26 cellular contexts compared by ENCODE assay signal in the genomic region with DNA sequence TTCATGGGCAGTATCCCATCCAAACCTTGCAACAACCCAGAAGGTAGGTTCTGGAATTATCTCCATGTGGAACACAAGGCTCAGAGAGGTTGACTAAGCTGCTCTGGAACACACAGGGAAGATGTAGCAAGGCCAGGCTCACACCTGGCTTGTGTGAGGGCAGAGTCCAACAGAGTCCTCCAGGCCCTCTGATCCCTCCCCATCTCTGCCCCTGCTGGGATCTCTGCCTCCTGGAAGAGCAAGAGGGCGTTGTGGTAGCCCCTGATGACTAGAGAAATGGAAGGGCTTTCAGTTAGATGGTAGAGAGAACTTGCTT. TPM values are rescaled to one million over a fixed set of nuclear protein-coding genes. Genes with fewer than 3 reads are reported as not detected.
DNase-seq lines count a peak whose midpoint lies in the region; ATAC-seq, FAIRE-seq and TF ChIP-seq lines count a peak whose summit lies in the region.
"Had no signal": no experiment of that assay in that cellular context is flagged by ENCODE, and none has a peak within 500 bp of the region (broad histone marks: within the 10 kb centered on the region; RNA-seq: fewer than 3 reads in every experiment).

No MANE protein-coding gene starts in this region.

- H3K4me2 ChIP-seq in K562 (ENCODE audit: insufficient read depth, low read length), result no peak overlapping the region
- H3K4me2 ChIP-seq: GM23338, PC-9 had no signal

- H3K9ac ChIP-seq in K562 (ENCODE audit: insufficient read depth in 1 of 2, low read depth in 2 of 2, low read length in 2 of 2), result no peak overlapping the region

- no peak overlapping the region for H3K4me3 Mint-ChIP-seq in Calu3 (ENCODE audit: low read depth, unreplicated experiment)
- H3K4me3 Mint-ChIP-seq: GM23338 had no signal

- no peak for FAIRE-seq in K562 (lab: Jason Lieb, UNC)

- intact Hi-C loops in Right ventricle myocardium inferior (cut with DNase I) (loop anchor here (5.0 kb wide), 2 partner anchors 47 to 113 kb away; partner anchors contain the start of gene MIEN1), Right ventricle myocardium superior (cut with DNase I) (loop anchor here (5.0 kb wide), 1 partner anchor 133 kb away; no protein-coding TSS in a partner anchor), Calu3 (cut with micrococcal nuclease; ENCODE audit: unreplicated experiment) (loop anchor here (5.0 kb wide), 2 partner anchors 478 to 798 kb away; partner anchors contain the start of gene TOP2A), K562 (cut with micrococcal nuclease) (loop anchor here (5.0 kb wide), 1 partner anchor 412 kb away; no protein-coding TSS in a partner anchor)

- TF ChIP-seq RAD21 in K562 (CRISPR knock-in tag; conservative IDR thresholded peaks at IDR 0.05 in 1 of 2, IDR thresholded peaks at IDR 0.05 in 1 of 2), result no peak

- no peak overlapping the region for H3K27ac Mint-ChIP-seq in Calu3 (ENCODE audit: unreplicated experiment)
- H3K27ac Mint-ChIP-seq: GM23338 had no signal

- peaks cover 3 to 30% of the 10 kb centered on the region in 2 experiments; a peak in 3 of 5 replicates for H3K4me1 ChIP-seq in K562 (replicated peaks in 1 of 2; ENCODE audit: control insufficient read depth in 2 of 2, insufficient read depth in 2 of 2, low read length in 2 of 2)

- 13% methylated on average over 1 of the region's 1 CpG for WGBS in K562 (ENCODE audit: insufficient coverage, low coverage, missing lambda C conversion rate)

- H3K36me3 Mint-ChIP-seq in Calu3 (ENCODE audit: insufficient read depth, unreplicated experiment), result peaks cover 64% of the 10 kb centered on the region

- peak; percentile 16 for DNase-seq in Right ventricle myocardium inferior (ENCODE audit: missing footprints)
- no peak for DNase-seq in Right ventricle myocardium superior
- DNase-seq in Calu3, result peak; percentile 83
- DNase-seq in K562 (ENCODE audit: extremely low read depth in 1 of 4, low spot score in 3 of 4), result no peak
- DNase-seq in GM13977 (ENCODE audit: low spot score), result no peak
- DNase-seq in HPDE6-E6E7 (ENCODE audit: extremely low spot score), result no peak
- DNase-seq: CD8-positive, alpha-beta memory T cell; DMS153; KG1; NCI-H1048; NCI-H2029 treated with DMSO at 0.1 percent for 48 hours; NCI-H446 treated with DMSO at 0.1 percent for 48 hours; NCI-H526; PC-9; SHP77 treated with DMSO at 0.1 percent for 48 hours; T-helper 1 cell had no signal

- H3K9me3 Mint-ChIP-seq in Calu3 (ENCODE audit: low read depth, unreplicated experiment), result no peaks in the 10 kb centered on the region
- H3K9me3 Mint-ChIP-seq: CD8-positive, alpha-beta memory T cell; GM23338 had no signal

- no peaks in the 10 kb centered on the region for H3K36me3 ChIP-seq in K562 (ENCODE audit: control insufficient read depth, insufficient read depth, low read length)
- H3K36me3 ChIP-seq: HAP-1 had no signal

- TF ChIP-seq POLR2A in K562 (conservative IDR thresholded peaks at IDR 0.05), result no peak

- no peak for ATAC-seq in Right ventricle myocardium inferior
- ATAC-seq in Right ventricle myocardium superior (ENCODE audit: poor library complexity), result no peak
- ATAC-seq in K562, result no peak
- no peak for ATAC-seq in HG02642 (IDR thresholded peaks at IDR 0.05; ENCODE audit: poor library complexity, unreplicated experiment)
- ATAC-seq: GM23338 had no signal

- no peak overlapping the region for H2AFZ ChIP-seq in K562 (ENCODE audit: low read depth, low read length)
- H2AFZ ChIP-seq: GM23338, PC-9 had no signal

- POLR2A ChIA-PET in K562 (lab: Yijun Ruan, JAX), result interaction anchor here (0.6 to 1.6 kb wide), 2 partner anchors 31 to 46 kb away, joined by 3 to 4 read pairs; partner anchors contain the start of gene TCAP

- H3K27ac ChIP-seq in K562 (ENCODE audit: extremely low read depth, low read depth, low read length), result no peak overlapping the region
- H3K27ac ChIP-seq: HL-60, PC-9 had no signal

- TF ChIP-seq CTCF in Calu3 (IDR thresholded peaks at IDR 0.05; ENCODE audit: unreplicated experiment), result no peak
- TF ChIP-seq CTCF in K562 (IDR thresholded peaks at IDR 0.05 in 2 of 3, conservative IDR thresholded peaks at IDR 0.05 in 1 of 3; ENCODE audit: insufficient read depth in 2 of 3, low read depth in 1 of 3, low read length in 3 of 3), result no peak
- no peak for TF ChIP-seq CTCF in GM13977 (IDR thresholded peaks at IDR 0.05; ENCODE audit: extremely low read depth, insufficient read depth, missing control alignments)

- H3K79me2 ChIP-seq in K562 (ENCODE audit: control insufficient read depth, insufficient read depth, low read length), result no peaks in the 10 kb centered on the region

- CTCF ChIA-PET in Calu3 (lab: Charles Lee) (interaction anchor here (0.5 to 161.2 kb wide), 36 partner anchors 1 to 883 kb away, joined by 3 to 42089 read pairs (median 6); partner anchors contain the start of genes CSF3, ERBB2, GRB7 and GSDMA), K562 (lab: Yijun Ruan, JAX; ENCODE audit: low intra/inter-chr PET ratio) (interaction anchor here (4.8 to 5.2 kb wide), 2 partner anchors 50 to 135 kb away, joined by 118 to 131 read pairs; partner anchors contain the start of gene PNMT)

- no peaks in the 10 kb centered on the region for H3K9me1 ChIP-seq in K562 (ENCODE audit: control insufficient read depth, insufficient read depth, low read length)

- H3K9me3 ChIP-seq in K562 (replicated peaks; ENCODE audit: control insufficient read depth, insufficient read depth, low read depth, low read length), result no peaks in the 10 kb centered on the region
- H3K9me3 ChIP-seq: HAP-1 had no signal

- peaks cover 53% of the 10 kb centered on the region for H3K4me1 Mint-ChIP-seq in Calu3 (ENCODE audit: low read depth, unreplicated experiment)

- no peak overlapping the region for H3K4me3 ChIP-seq in K562
- H3K4me3 ChIP-seq: GM23338, HAP-1, PC-9 had no signal

- no TSS peak for BruUV-seq in Calu3 (replicated peaks; lab: Mats Ljungman, UMichigan)
- no TSS peak for BruUV-seq in K562 (replicated peaks; lab: Mats Ljungman, UMichigan)

- peaks cover 83% of the 10 kb centered on the region for H3K27me3 Mint-ChIP-seq in Calu3 (ENCODE audit: unreplicated experiment)

- H4K20me1 ChIP-seq in K562 (replicated peaks; ENCODE audit: control insufficient read depth, insufficient read depth, low read length), result no peaks in the 10 kb centered on the region

- H3K27me3 ChIP-seq in K562 (ENCODE audit: control insufficient read depth in 2 of 2, insufficient read depth in 2 of 2, low read length in 2 of 2), result peaks cover 6 to 41% of the 10 kb centered on the region in 2 experiments; a peak in 2 of 5 replicates

- in situ Hi-C loops in K562 (cut with MboI), result loop anchor here (5.0 kb wide), 2 partner anchors 53 to 138 kb away; no protein-coding TSS in a partner anchor
- in situ Hi-C loops in GM13977 (cut with MboI; ENCODE audit: low pct_unique_long_range_greater_than_20kb, low sequenced_read_pairs, unreplicated experiment), result loop anchor here (10.0 kb wide), 1 partner anchor 135 kb away; no protein-coding TSS in a partner anchor

- no peak for TF ChIP-seq EP300 in K562 (IDR thresholded peaks at IDR 0.05; ENCODE audit: low read length)

RNA-seq across cellular contexts. Expression of gene PPP1R1B, which starts 7.0 kb away (rescaled TPM):
- 0.89 TPM for total RNA-seq in Right ventricle myocardium inferior
- total RNA-seq in Right ventricle myocardium superior, result 0.35 TPM
- total RNA-seq in Calu3 (2022), result 8.3 and 11.1 TPM in 2 replicates
- not detected in 2 replicates for total RNA-seq in K562 (2011; cell fraction: chromatin; rRNA removed; ENCODE audit: low replicate concordance)
- not detected in 2 replicates for total RNA-seq in K562 (2011; cell fraction: nucleolus; rRNA removed)
- total RNA-seq in K562 (2011; cell fraction: nucleoplasm; rRNA removed), result not detected in 2 replicates
- total RNA-seq in K562 (2014; rRNA removed), result not detected in 2 replicates
- total RNA-seq in K562 (2014; rRNA removed; fragmentation: Illumina TruSeq; extraction: Trizol), result 0.07 TPM in 1 of 2 replicates, not detected in the other
- not detected in 2 replicates for total RNA-seq in K562 (2015; rRNA removed; fragmentation: Illumina TruSeq; extraction: Trizol)
- total RNA-seq in K562 (2021), result 0.18 TPM in 1 of 2 replicates, not detected in the other
- 0.10 TPM in 1 of 2 replicates, not detected in the other for polyA plus RNA-seq in K562 (2011; rRNA removed)
- polyA plus RNA-seq in K562 (2011; cell fraction: cytosol; rRNA removed), result 0.15 TPM in 1 of 2 replicates, not detected in the other
- polyA plus RNA-seq in K562 (2011; cell fraction: nucleus; rRNA removed), result 0.07 TPM in 1 of 2 replicates, not detected in the other
- polyA plus RNA-seq in K562 (2012), result 0.06 and 0.14 TPM in 2 replicates
- 0.10 TPM in 1 of 2 replicates, not detected in the other for polyA plus RNA-seq in K562 (2014; fragmentation: Illumina TruSeq; extraction: Trizol)
- under 1 TPM in 1 of 2 experiments, not detected in 1; 0.07 TPM for polyA plus RNA-seq in K562 (2014; fragmentation: Nextera tagmentation; extraction: Ambion mirVana)
- not detected in 2 replicates for polyA plus RNA-seq in K562 (2014; rRNA removed)
- not detected in 2 replicates for polyA minus RNA-seq in K562 (2011; rRNA and poly(A)+ RNA removed)
- polyA minus RNA-seq in K562 (2011; cell fraction: cytosol; rRNA and poly(A)+ RNA removed), result not detected in 2 replicates
- not detected in 2 replicates for polyA minus RNA-seq in K562 (2011; cell fraction: nucleus; rRNA and poly(A)+ RNA removed)
- total RNA-seq: A172; CD8-positive, alpha-beta memory T cell; Daoy; PC-9 had no signal
- polyA plus RNA-seq: AG04450; CD8-positive, alpha-beta memory T cell had no signal

RNA-seq across cellular contexts. Expression of gene NEUROD2, which starts 12.0 kb away (rescaled TPM):
- not detected for total RNA-seq in Right ventricle myocardium inferior
- total RNA-seq in Right ventricle myocardium superior, result not detected
- not detected in 2 replicates for total RNA-seq in Calu3 (2022)
- not detected in 2 replicates for total RNA-seq in K562 (2011; cell fraction: chromatin; rRNA removed; ENCODE audit: low replicate concordance)
- total RNA-seq in K562 (2011; cell fraction: nucleolus; rRNA removed), result not detected in 2 replicates
- not detected in 2 replicates for total RNA-seq in K562 (2011; cell fraction: nucleoplasm; rRNA removed)
- not detected in 2 replicates for total RNA-seq in K562 (2014; rRNA removed)
- total RNA-seq in K562 (2014; rRNA removed; fragmentation: Illumina TruSeq; extraction: Trizol), result not detected in 2 replicates
- total RNA-seq in K562 (2015; rRNA removed; fragmentation: Illumina TruSeq; extraction: Trizol), result not detected in 2 replicates
- total RNA-seq in K562 (2021), result not detected in 2 replicates
- polyA plus RNA-seq in K562 (2011; rRNA removed), result not detected in 2 replicates
- not detected in 2 replicates for polyA plus RNA-seq in K562 (2011; cell fraction: cytosol; rRNA removed)
- polyA plus RNA-seq in K562 (2011; cell fraction: nucleus; rRNA removed), result not detected in 2 replicates
- 0.01 TPM in 1 of 2 replicates, not detected in the other for polyA plus RNA-seq in K562 (2012)
- polyA plus RNA-seq in K562 (2014; fragmentation: Illumina TruSeq; extraction: Trizol), result not detected in 2 replicates
- polyA plus RNA-seq in K562 (2014; fragmentation: Nextera tagmentation; extraction: Ambion mirVana), result not detected
- not detected in 2 replicates for polyA plus RNA-seq in K562 (2014; rRNA removed)
- polyA minus RNA-seq in K562 (2011; rRNA and poly(A)+ RNA removed), result not detected in 2 replicates
- polyA minus RNA-seq in K562 (2011; cell fraction: cytosol; rRNA and poly(A)+ RNA removed), result not detected in 2 replicates
- not detected in 2 replicates for polyA minus RNA-seq in K562 (2011; cell fraction: nucleus; rRNA and poly(A)+ RNA removed)
- total RNA-seq: A172; CD8-positive, alpha-beta memory T cell; Daoy; G401; GM23338; HT-29; PC-9; RPMI7951 had no signal
- polyA plus RNA-seq: AG04450; CD8-positive, alpha-beta memory T cell; GM23338 had no signal

RNA-seq across cellular contexts. Expression of gene STARD3, which starts 17.2 kb away (rescaled TPM):
- total RNA-seq in Right ventricle myocardium inferior (21.4 TPM), Right ventricle myocardium superior (13.9 TPM), Calu3 (2022) (2,579 and 2,697 TPM in 2 replicates), K562 (2014; rRNA removed) (41.1 and 46.0 TPM in 2 replicates), K562 (2014; rRNA removed; fragmentation: Illumina TruSeq; extraction: Trizol) (18.6 and 22.0 TPM in 2 replicates), K562 (2015; rRNA removed; fragmentation: Illumina TruSeq; extraction: Trizol) (31.6 and 32.1 TPM in 2 replicates), K562 (2021) (60.2 and 69.3 TPM in 2 replicates)
- total RNA-seq in K562 (2011; cell fraction: chromatin; rRNA removed; ENCODE audit: low replicate concordance), result 89.9 and 212 TPM in 2 replicates
- 162 and 190 TPM in 2 replicates for total RNA-seq in K562 (2011; cell fraction: nucleolus; rRNA removed)
- 132 TPM in 2 replicates for total RNA-seq in K562 (2011; cell fraction: nucleoplasm; rRNA removed)
- polyA plus RNA-seq in K562 (2011; rRNA removed) (64.4 and 64.9 TPM in 2 replicates), K562 (2014; fragmentation: Illumina TruSeq; extraction: Trizol) (51.1 and 62.4 TPM in 2 replicates), K562 (2014; fragmentation: Nextera tagmentation; extraction: Ambion mirVana) (1 to 10 TPM in 1 of 2 experiments, under 1 TPM in 1; 0.63 to 1.9 TPM), K562 (2014; rRNA removed) (79.9 and 87.0 TPM in 2 replicates)
- 45.8 and 114 TPM in 2 replicates for polyA plus RNA-seq in K562 (2011; cell fraction: cytosol; rRNA removed)
- polyA plus RNA-seq in K562 (2011; cell fraction: nucleus; rRNA removed), result 254 and 418 TPM in 2 replicates
- 58.5 and 83.7 TPM in 2 replicates for polyA plus RNA-seq in K562 (2012)
- 27.4 and 54.1 TPM in 2 replicates for polyA minus RNA-seq in K562 (2011; rRNA and poly(A)+ RNA removed)
- polyA minus RNA-seq in K562 (2011; cell fraction: cytosol; rRNA and poly(A)+ RNA removed), result 25.1 and 39.6 TPM in 2 replicates
- polyA minus RNA-seq in K562 (2011; cell fraction: nucleus; rRNA and poly(A)+ RNA removed), result 62.2 and 85.6 TPM in 2 replicates

RNA-seq across cellular contexts. Expression of gene TCAP, which starts 45.4 kb away (rescaled TPM):
- total RNA-seq in Right ventricle myocardium inferior, result 5,286 TPM
- 5,900 TPM for total RNA-seq in Right ventricle myocardium superior
- total RNA-seq in Calu3 (2022), result 51.5 and 61.1 TPM in 2 replicates
- total RNA-seq in K562 (2011; cell fraction: chromatin; rRNA removed; ENCODE audit: low replicate concordance), result 3.6 and 11.8 TPM in 2 replicates
- 6.8 and 7.2 TPM in 2 replicates for total RNA-seq in K562 (2011; cell fraction: nucleolus; rRNA removed)
- total RNA-seq in K562 (2011; cell fraction: nucleoplasm; rRNA removed), result 5.1 and 6.0 TPM in 2 replicates
- total RNA-seq in K562 (2014; rRNA removed), result 0.82 and 1.2 TPM in 2 replicates
- 0.29 and 0.33 TPM in 2 replicates for total RNA-seq in K562 (2014; rRNA removed; fragmentation: Illumina TruSeq; extraction: Trizol)
- total RNA-seq in K562 (2015; rRNA removed; fragmentation: Illumina TruSeq; extraction: Trizol), result 0.98 and 1.4 TPM in 2 replicates
- 1.1 and 1.4 TPM in 2 replicates for total RNA-seq in K562 (2021)
- polyA plus RNA-seq in K562 (2011; rRNA removed), result 0.58 and 0.67 TPM in 2 replicates
- polyA plus RNA-seq in K562 (2011; cell fraction: cytosol; rRNA removed), result 0.34 and 0.92 TPM in 2 replicates
- polyA plus RNA-seq in K562 (2011; cell fraction: nucleus; rRNA removed), result 3.7 and 7.7 TPM in 2 replicates
- 1.4 and 3.2 TPM in 2 replicates for polyA plus RNA-seq in K562 (2012)
- 0.65 and 0.73 TPM in 2 replicates for polyA plus RNA-seq in K562 (2014; fragmentation: Illumina TruSeq; extraction: Trizol)
- not detected for polyA plus RNA-seq in K562 (2014; fragmentation: Nextera tagmentation; extraction: Ambion mirVana)
- 0.86 and 1.4 TPM in 2 replicates for polyA plus RNA-seq in K562 (2014; rRNA removed)
- 0.33 and 0.53 TPM in 2 replicates for polyA minus RNA-seq in K562 (2011; rRNA and poly(A)+ RNA removed)
- polyA minus RNA-seq in K562 (2011; cell fraction: cytosol; rRNA and poly(A)+ RNA removed), result not detected in 2 replicates
- 1.6 and 2.2 TPM in 2 replicates for polyA minus RNA-seq in K562 (2011; cell fraction: nucleus; rRNA and poly(A)+ RNA removed)
- total RNA-seq: Daoy had no signal
- polyA plus RNA-seq: CD8-positive, alpha-beta memory T cell had no signal

RNA-seq across cellular contexts. Expression of gene PNMT, which starts 48.5 kb away (rescaled TPM):
- total RNA-seq in Right ventricle myocardium inferior (5.1 TPM), Right ventricle myocardium superior (7.1 TPM), Calu3 (2022) (1.3 and 3.2 TPM in 2 replicates), K562 (2014; rRNA removed) (15.8 and 18.1 TPM in 2 replicates), K562 (2014; rRNA removed; fragmentation: Illumina TruSeq; extraction: Trizol) (2.0 and 3.0 TPM in 2 replicates), K562 (2015; rRNA removed; fragmentation: Illumina TruSeq; extraction: Trizol) (9.0 and 9.6 TPM in 2 replicates), K562 (2021) (17.2 and 17.4 TPM in 2 replicates)
- 0.81 and 8.9 TPM in 2 replicates for total RNA-seq in K562 (2011; cell fraction: chromatin; rRNA removed; ENCODE audit: low replicate concordance)
- 7.3 and 7.9 TPM in 2 replicates for total RNA-seq in K562 (2011; cell fraction: nucleolus; rRNA removed)
- total RNA-seq in K562 (2011; cell fraction: nucleoplasm; rRNA removed), result 6.0 and 8.4 TPM in 2 replicates
- polyA plus RNA-seq in K562 (2011; rRNA removed) (3.3 and 5.8 TPM in 2 replicates), K562 (2014; fragmentation: Illumina TruSeq; extraction: Trizol) (3.1 and 9.3 TPM in 2 replicates), K562 (2014; fragmentation: Nextera tagmentation; extraction: Ambion mirVana) (1 to 10 TPM in 1 of 2 experiments, under 1 TPM in 1; 0.55 to 1.5 TPM), K562 (2014; rRNA removed) (17.8 and 20.0 TPM in 2 replicates)
- 3.3 and 24.0 TPM in 2 replicates for polyA plus RNA-seq in K562 (2011; cell fraction: cytosol; rRNA removed)
- polyA plus RNA-seq in K562 (2011; cell fraction: nucleus; rRNA removed), result 8.7 and 33.8 TPM in 2 replicates
- polyA plus RNA-seq in K562 (2012), result 23.3 and 34.1 TPM in 2 replicates
- 0.21 and 1.8 TPM in 2 replicates for polyA minus RNA-seq in K562 (2011; rRNA and poly(A)+ RNA removed)
- polyA minus RNA-seq in K562 (2011; cell fraction: cytosol; rRNA and poly(A)+ RNA removed), result 1.5 and 6.7 TPM in 2 replicates
- 1.00 and 1.8 TPM in 2 replicates for polyA minus RNA-seq in K562 (2011; cell fraction: nucleus; rRNA and poly(A)+ RNA removed)
- total RNA-seq: A172; CD8-positive, alpha-beta memory T cell; Daoy; G401; RPMI7951 had no signal
- polyA plus RNA-seq: AG04450 had no signal

Comparison
In these comparisons a context has a peak if more than half of its experiments do, and no peak if none do; other contexts are left out.
1. DNase-seq: peak in Right ventricle myocardium inferior (single experiment) and Calu3 (single experiment); none in Right ventricle myocardium superior (single experiment), K562 (0 of 4), GM13977 (single experiment) and HPDE6-E6E7 (single experiment).
2. RNA of gene STARD3, which starts 17.2 kb away (total RNA-seq): 2,579 to 2,697 TPM in Calu3; 18.6 to 212 TPM in K562, 21.4 TPM in Right ventricle myocardium inferior (single experiment) and 13.9 TPM in Right ventricle myocardium superior (single experiment); every median in the first group is over 10 times any median in the second.